Comparison of ENCODE assay signal across 8 cellular contexts in the genomic region with DNA sequence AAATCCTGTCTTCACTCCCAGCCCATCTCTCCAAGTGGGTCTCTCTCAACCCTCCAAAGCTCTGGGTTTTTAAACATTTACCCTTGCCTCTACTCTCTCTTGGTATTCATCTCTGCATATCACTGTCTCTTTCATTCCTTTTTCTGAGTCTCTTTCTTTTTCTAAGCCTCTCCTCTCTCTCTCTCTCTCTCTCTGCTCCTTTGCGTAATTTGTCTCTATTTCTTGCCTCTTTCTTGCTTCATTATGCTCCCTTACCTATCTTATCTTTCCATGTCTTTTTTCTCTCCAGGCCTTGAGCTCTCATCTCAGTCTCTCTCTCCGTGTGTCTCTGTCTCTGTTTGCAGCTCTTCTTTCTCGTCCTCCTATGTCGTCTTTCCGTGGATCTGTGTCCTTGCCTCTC. TPM values are rescaled to one million over a fixed set of nuclear protein-coding genes. Genes with fewer than 3 reads are reported as not detected.
DNase-seq lines count a peak whose midpoint lies in the region; ATAC-seq and TF ChIP-seq lines count a peak whose summit lies in the region.

No MANE protein-coding gene starts in this region.

- H3K4me1 Mint-ChIP-seq in CD8-positive, alpha-beta memory T cell, result peaks cover 12 to 18% (median 13%) of the 10 kb centered on the region in 3 donors
- peaks cover 22% of the 10 kb centered on the region for H3K4me1 Mint-ChIP-seq in nephron progenitor cell

- no peak overlapping the region for H3K27ac ChIP-seq in CD8-positive, alpha-beta memory T cell (ENCODE audit: low read depth, low read length)
- no peak overlapping the region for H3K27ac ChIP-seq in mammary epithelial cell (ENCODE audit: insufficient read depth, low read depth, low read length)

- peak overlapping the region; percentile 67 to 88 (median 82) for H3K4me3 Mint-ChIP-seq in CD8-positive, alpha-beta memory T cell
- H3K4me3 Mint-ChIP-seq in nephron progenitor cell, result peak overlapping the region; percentile 85

- no peaks in the 10 kb centered on the region for H3K79me2 ChIP-seq in mammary epithelial cell (ENCODE audit: insufficient read depth, low read length)

- no TSS peak for BruUV-seq in mammary epithelial cell (replicated peaks; lab: Mats Ljungman, UMichigan)

- in situ Hi-C loops in mammary epithelial cell (cut with MboI; ENCODE audit: low sequenced_read_pairs in 2 of 2), result no loop called here

- peak overlapping the region; percentile 34 for H3K4me3 ChIP-seq in CD8-positive, alpha-beta memory T cell (ENCODE audit: low read length)
- H3K4me3 ChIP-seq in LNCaP clone FGC (ENCODE audit: low read depth, low read length), result peak overlapping the region; percentile 39
- no peak overlapping the region for H3K4me3 ChIP-seq in mammary epithelial cell (replicated peaks in 1 of 3; ENCODE audit: insufficient read depth in 1 of 3, low read depth in 2 of 3, low read length in 3 of 3)

- H4K20me1 ChIP-seq in mammary epithelial cell (ENCODE audit: insufficient read depth, low read length), result no peaks in the 10 kb centered on the region

- no peak for DNase-seq in CD8-positive, alpha-beta memory T cell
- DNase-seq in LNCaP clone FGC (ENCODE audit: low read depth), result no peak
- no peak for DNase-seq in mammary epithelial cell
- DNase-seq in nephron progenitor cell, result no peak
- DNase-seq in activated effector memory CD4-positive, alpha-beta T cell treated with Interleukin-2 at 50 U/mL for 16 hours, result no peak
- DNase-seq in sciatic nerve (ENCODE audit: low spot score), result no peak

- WGBS in mammary epithelial cell (ENCODE audit: low coverage, missing lambda C conversion rate), result 43% methylated on average over 5 of the region's 5 CpGs

- CTCF ChIA-PET in CD8-positive, alpha-beta memory T cell (lab: Charles Lee), result interaction anchor here (0.6 to 1.2 kb wide), 3 partner anchors 13 to 180 kb away, joined by 3 to 4 read pairs (median 3); partner anchors contain the start of gene PPCDC
- CTCF ChIA-PET in mammary epithelial cell (lab: Charles Lee; ENCODE audit: low non-redundant PET), result no interaction called here

- TF ChIP-seq CTCF in LNCaP clone FGC (IDR thresholded peaks at IDR 0.05; ENCODE audit: control insufficient read depth, extremely low read depth, insufficient read depth), result no peak
- TF ChIP-seq CTCF in mammary epithelial cell (conservative IDR thresholded peaks at IDR 0.05 in 1 of 2, IDR thresholded peaks at IDR 0.05 in 1 of 2; ENCODE audit: extremely low read depth in 1 of 2, insufficient read depth in 1 of 2, low read depth in 1 of 2, low read length in 2 of 2), result no peak
- TF ChIP-seq CTCF in nephron progenitor cell (IDR thresholded peaks at IDR 0.05), result no peak

- no peak overlapping the region for H2AFZ ChIP-seq in mammary epithelial cell (ENCODE audit: low read depth, low read length)

- dilution Hi-C loops in mammary epithelial cell (cut with HindIII; ENCODE audit: low sequenced_read_pairs), result loop anchor here (5.0 kb wide), 1 partner anchor 62 kb away; no protein-coding TSS in a partner anchor

- intact Hi-C loops in mammary epithelial cell (cut with micrococcal nuclease) (no loop called here), sciatic nerve (cut with DNase I) (no loop called here)

- no peaks in the 10 kb centered on the region for H3K36me3 Mint-ChIP-seq in CD8-positive, alpha-beta memory T cell
- peaks cover 6% of the 10 kb centered on the region for H3K36me3 Mint-ChIP-seq in nephron progenitor cell (ENCODE audit: low read depth)

- peaks cover 28 to 36% of the 10 kb centered on the region in 2 donors for H3K27me3 Mint-ChIP-seq in CD8-positive, alpha-beta memory T cell
- peaks cover 78% of the 10 kb centered on the region for H3K27me3 Mint-ChIP-seq in nephron progenitor cell (ENCODE audit: low read depth, poor library complexity)

- H3K4me1 ChIP-seq in CD8-positive, alpha-beta memory T cell (ENCODE audit: insufficient read depth, low read length), result peaks cover 18% of the 10 kb centered on the region
- H3K4me1 ChIP-seq in mammary epithelial cell (ENCODE audit: insufficient read depth, low read length), result peaks cover 12% of the 10 kb centered on the region

- peaks cover 0 to 4% (median 0%) of the 10 kb centered on the region in 5 donors for H3K9me3 Mint-ChIP-seq in CD8-positive, alpha-beta memory T cell
- peaks cover 6% of the 10 kb centered on the region for H3K9me3 Mint-ChIP-seq in nephron progenitor cell

- no peak for ATAC-seq in GM21423 (IDR thresholded peaks at IDR 0.05; ENCODE audit: unreplicated experiment)
- ATAC-seq in GM21360 (IDR thresholded peaks at IDR 0.05; ENCODE audit: unreplicated experiment), result no peak
- ATAC-seq in sciatic nerve, result no peak

- H3K4me2 ChIP-seq in mammary epithelial cell (ENCODE audit: insufficient read depth, low read depth, low read length), result peak overlapping the region; percentile 98

- POLR2A ChIA-PET in CD8-positive, alpha-beta memory T cell (lab: Charles Lee), result interaction anchor here (0.9 to 1.3 kb wide), 2 partner anchors 29 to 209 kb away, joined by 3 to 4 read pairs; partner anchors contain the start of gene PPCDC

- H3K36me3 ChIP-seq in CD8-positive, alpha-beta memory T cell (ENCODE audit: insufficient read depth, low read length), result no peaks in the 10 kb centered on the region
- H3K36me3 ChIP-seq in mammary epithelial cell (ENCODE audit: insufficient read depth, low read length), result no peaks in the 10 kb centered on the region

- H3K27me3 ChIP-seq in CD8-positive, alpha-beta memory T cell (ENCODE audit: insufficient read depth, low read length, poor library complexity, severe bottlenecking), result peaks cover 24% of the 10 kb centered on the region
- peaks cover 5% of the 10 kb centered on the region for H3K27me3 ChIP-seq in mammary epithelial cell (ENCODE audit: insufficient read depth, low read length)

- H3K27ac Mint-ChIP-seq in CD8-positive, alpha-beta memory T cell, result peak overlapping the region in 1 of 8 donors; percentile 46
- no peak overlapping the region for H3K27ac Mint-ChIP-seq in nephron progenitor cell

- no peak overlapping the region for H3K9ac ChIP-seq in mammary epithelial cell (ENCODE audit: insufficient read depth, low read length)

- H3K9me3 ChIP-seq in CD8-positive, alpha-beta memory T cell (ENCODE audit: low read length), result no peaks in the 10 kb centered on the region
- no peaks in the 10 kb centered on the region for H3K9me3 ChIP-seq in mammary epithelial cell (replicated peaks; ENCODE audit: insufficient read depth, low read length)

RNA-seq across cellular contexts. Expression of gene SCAMP5, which starts 0.7 kb away (rescaled TPM):
- 1 to 10 TPM in 1 of 2 experiments, under 1 TPM in 1; 0.74 to 1.1 TPM for total RNA-seq in CD8-positive, alpha-beta memory T cell
- polyA plus RNA-seq in CD8-positive, alpha-beta memory T cell, result 0.16 TPM
- total RNA-seq in mammary epithelial cell (1 to 10 TPM; 1.1 to 1.3 TPM), sciatic nerve (7.6 TPM)
- 0.91 TPM for polyA plus RNA-seq in mammary epithelial cell
- polyA minus RNA-seq in mammary epithelial cell, result 2.1 TPM

RNA-seq across cellular contexts. Expression of gene PPCDC, which starts 28.7 kb away (rescaled TPM):
- 10 to 100 TPM; 35.5 to 39.2 TPM for total RNA-seq in CD8-positive, alpha-beta memory T cell
- polyA plus RNA-seq in CD8-positive, alpha-beta memory T cell, result 12.8 TPM
- total RNA-seq in mammary epithelial cell, result 10 to 100 TPM in 1 of 2 donors, 1 to 10 TPM in 1; 8.2 to 20.9 TPM
- 23.0 TPM for polyA plus RNA-seq in mammary epithelial cell
- 11.3 TPM for polyA minus RNA-seq in mammary epithelial cell
- total RNA-seq in sciatic nerve, result 20.4 TPM

RNA-seq across cellular contexts. Expression of gene RPP25, which starts 38.1 kb away (rescaled TPM):
- 1 to 10 TPM; 6.1 to 7.4 TPM for total RNA-seq in CD8-positive, alpha-beta memory T cell
- 2.5 TPM for polyA plus RNA-seq in CD8-positive, alpha-beta memory T cell
- 1 to 10 TPM in 1 of 2 donors, under 1 TPM in 1; 0.28 to 1.2 TPM for total RNA-seq in mammary epithelial cell
- 1.6 TPM for polyA plus RNA-seq in mammary epithelial cell
- polyA minus RNA-seq in mammary epithelial cell, result 2.6 TPM
- 6.0 TPM for total RNA-seq in sciatic nerve

RNA-seq across cellular contexts. Expression of gene COX5A, which starts 56.8 kb away (rescaled TPM):
- total RNA-seq in CD8-positive, alpha-beta memory T cell, result 100 to 1,000 TPM; 326 to 362 TPM
- polyA plus RNA-seq in CD8-positive, alpha-beta memory T cell, result 351 TPM
- total RNA-seq in mammary epithelial cell, result 100 to 1,000 TPM in 1 of 2 donors, 10 to 100 TPM in 1; 40.2 to 209 TPM
- 206 TPM for polyA plus RNA-seq in mammary epithelial cell
- 147 TPM for polyA minus RNA-seq in mammary epithelial cell
- total RNA-seq in sciatic nerve, result 66.3 TPM

Comparison
In these comparisons a context has a peak if more than half of its experiments do, and no peak if none do; other contexts are left out.
1. H3K4me3 ChIP-seq: peak in CD8-positive, alpha-beta memory T cell (single experiment) and LNCaP clone FGC (single experiment); none in mammary epithelial cell (0 of 3).